Comparison of ENCODE assay signal across 30 cellular contexts in genomic region chr10:30835146-30835545, GRCh38.
"Had no signal": no experiment of that assay in that cellular context is flagged by ENCODE, and none has a peak within 500 bp of the region (broad histone marks: within the 10 kb centered on the region; RNA-seq: fewer than 3 reads in every experiment).

No MANE protein-coding gene starts in this region.

- DNase-seq: activated CD4-positive, alpha-beta memory T cell treated with anti-CD3 and anti-CD28 coated beads, Interleukin-2, amount 10 ng/mL, durations not matched to agents 7 days and 5 days; activated CD4-positive, alpha-beta T cell treated with anti-CD3 and anti-CD28 coated beads for 1 hour; activated CD4-positive, alpha-beta T cell treated with anti-CD3 and anti-CD28 coated beads for 48 hours; activated CD4-positive, CD25-positive, alpha-beta regulatory T cell; activated CD8-positive, alpha-beta memory T cell treated with anti-CD3 and anti-CD28 coated beads for 24 hours; activated CD8-positive, alpha-beta memory T cell treated with anti-CD3 and anti-CD28 coated beads, Interleukin-2, amount 10 ng/mL, durations not matched to agents 7 days and 5 days; activated CD8-positive, alpha-beta memory T cell treated with anti-CD3 and anti-CD28 coated beads, Interleukin-2, amount 50 U/mL, for 48 hours; activated effector memory CD4-positive, alpha-beta T cell treated with Interleukin-2 at 50 U/mL for 16 hours; activated naive CD4-positive, alpha-beta T cell treated with anti-CD3 and anti-CD28 coated beads, Interleukin-2, amount 10 ng/mL, durations not matched to agents 7 days and 5 days; activated T-cell treated with anti-CD3 and anti-CD28 coated beads, Interleukin-2, amount 50 U/mL, for 48 hours; amniotic stem cell; aorta; Karpas-422; KBM-7; NCI-H1436 treated with DMSO at 0.1 percent for 48 hours; NCI-H1694 treated with DMSO at 0.1 percent for 48 hours; NCI-H2029 treated with DMSO at 0.1 percent for 48 hours; NCI-H226; NCI-H446 treated with DMSO at 0.1 percent for 48 hours; NCI-H524; NCI-H69; NCI-H82; SHP77; SJCRH30; T1000; WERI-Rb-1 had no signal

- H3K27ac Mint-ChIP-seq: activated CD4-positive, alpha-beta memory T cell treated with anti-CD3 and anti-CD28 coated beads, Interleukin-2, amount 10 ng/mL, durations not matched to agents 7 days and 5 days; activated CD8-positive, alpha-beta memory T cell treated with anti-CD3 and anti-CD28 coated beads, Interleukin-2, amount 10 ng/mL, durations not matched to agents 7 days and 5 days; activated naive CD4-positive, alpha-beta T cell treated with anti-CD3 and anti-CD28 coated beads, Interleukin-2, amount 10 ng/mL, durations not matched to agents 7 days and 5 days; activated naive CD8-positive, alpha-beta T cell; IgD-negative memory B cell had no signal

- H3K4me3 ChIP-seq: cardiac muscle cell, SJCRH30, SK-N-MC had no signal

- H3K27ac ChIP-seq: cardiac muscle cell, SJCRH30, SK-N-MC, WERI-Rb-1 had no signal

- H3K36me3 ChIP-seq: cardiac muscle cell, SJCRH30, WERI-Rb-1 had no signal

- H3K36me3 Mint-ChIP-seq: activated CD8-positive, alpha-beta memory T cell treated with anti-CD3 and anti-CD28 coated beads, Interleukin-2, amount 10 ng/mL, durations not matched to agents 7 days and 5 days; activated naive CD4-positive, alpha-beta T cell treated with anti-CD3 and anti-CD28 coated beads, Interleukin-2, amount 10 ng/mL, durations not matched to agents 7 days and 5 days had no signal

- H3K27me3 ChIP-seq: cardiac muscle cell, SJCRH30 had no signal

- H3K4me1 Mint-ChIP-seq: activated CD4-positive, alpha-beta memory T cell treated with anti-CD3 and anti-CD28 coated beads, Interleukin-2, amount 10 ng/mL, durations not matched to agents 7 days and 5 days; activated CD8-positive, alpha-beta memory T cell treated with anti-CD3 and anti-CD28 coated beads, Interleukin-2, amount 10 ng/mL, durations not matched to agents 7 days and 5 days; activated naive CD4-positive, alpha-beta T cell treated with anti-CD3 and anti-CD28 coated beads, Interleukin-2, amount 10 ng/mL, durations not matched to agents 7 days and 5 days had no signal

- H3K27me3 Mint-ChIP-seq: activated CD4-positive, alpha-beta memory T cell treated with anti-CD3 and anti-CD28 coated beads, Interleukin-2, amount 10 ng/mL, durations not matched to agents 7 days and 5 days; activated CD8-positive, alpha-beta memory T cell treated with anti-CD3 and anti-CD28 coated beads, Interleukin-2, amount 10 ng/mL, durations not matched to agents 7 days and 5 days; activated naive CD8-positive, alpha-beta T cell had no signal

- H3K9me3 Mint-ChIP-seq: activated CD4-positive, alpha-beta memory T cell treated with anti-CD3 and anti-CD28 coated beads, Interleukin-2, amount 10 ng/mL, durations not matched to agents 7 days and 5 days; activated naive CD4-positive, alpha-beta T cell treated with anti-CD3 and anti-CD28 coated beads, Interleukin-2, amount 10 ng/mL, durations not matched to agents 7 days and 5 days had no signal

- H3K4me3 Mint-ChIP-seq: activated CD4-positive, alpha-beta memory T cell treated with anti-CD3 and anti-CD28 coated beads, Interleukin-2, amount 10 ng/mL, durations not matched to agents 7 days and 5 days; activated CD8-positive, alpha-beta memory T cell treated with anti-CD3 and anti-CD28 coated beads, Interleukin-2, amount 10 ng/mL, durations not matched to agents 7 days and 5 days; activated naive CD4-positive, alpha-beta T cell treated with anti-CD3 and anti-CD28 coated beads, Interleukin-2, amount 10 ng/mL, durations not matched to agents 7 days and 5 days; activated naive CD8-positive, alpha-beta T cell; IgD-negative memory B cell had no signal
